20 cellular contexts compared by ENCODE assay signal in the genomic region with DNA sequence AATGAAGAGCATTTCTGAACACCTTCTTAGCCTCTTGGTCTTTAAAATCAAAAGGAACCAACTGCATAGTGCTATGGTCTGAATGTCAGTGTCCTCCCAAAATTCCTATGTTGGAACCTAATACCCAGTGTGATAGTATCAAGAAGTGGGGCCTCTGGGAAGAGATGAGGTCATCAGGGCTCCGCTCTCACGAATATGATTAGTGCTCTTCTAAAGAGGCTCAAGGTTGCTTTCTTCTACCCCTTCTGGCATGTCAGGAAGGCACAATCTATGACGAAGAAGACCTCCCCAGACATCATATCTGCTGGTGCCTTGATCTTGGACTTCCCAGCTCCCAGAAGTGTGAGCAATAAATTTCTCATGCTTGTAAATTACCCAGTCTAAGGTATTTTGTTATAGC.
"Had no signal": no experiment of that assay in that cellular context is flagged by ENCODE, and none has a peak within 500 bp of the region (broad histone marks: within the 10 kb centered on the region; RNA-seq: fewer than 3 reads in every experiment).

No MANE protein-coding gene starts in this region.

- DNase-seq: activated CD4-positive, alpha-beta memory T cell treated with anti-CD3 and anti-CD28 coated beads, Interleukin-2, amount 10 ng/mL, durations not matched to agents 7 days and 5 days; activated CD4-positive, alpha-beta T cell treated with anti-CD3 and anti-CD28 coated beads, Interleukin-2, amount 10 ng/mL, durations not matched to agents 24 days and 14 days; activated effector memory CD4-positive, alpha-beta T cell treated with anti-CD3 and anti-CD28 coated beads, Interleukin-2, amount 50 U/mL, for 16 hours; activated naive CD4-positive, alpha-beta T cell treated with anti-CD3 and anti-CD28 coated beads, Interleukin-2, amount 10 ng/mL, durations not matched to agents 7 days and 5 days; body of pancreas; cortex of kidney; heart right ventricle; right cardiac atrium; stimulated activated CD4-positive, alpha-beta T cell treated with anti-CD3 and anti-CD28 coated beads, Interleukin-15, amount 100 ng/mL, for 24 hours; stomach; T-helper 17 cell; uterus had no signal

- H3K79me2 ChIP-seq: parathyroid adenoma had no signal

- H3K4me3 ChIP-seq: body of pancreas, cardiac muscle cell, heart right ventricle, stomach, suprapubic skin, tibial nerve, uterus had no signal

- H3K27me3 ChIP-seq: body of pancreas, cardiac muscle cell, heart right ventricle, neutrophil, stomach, suprapubic skin, tibial nerve, uterus had no signal

- H2AFZ ChIP-seq: parathyroid adenoma had no signal

- H3K36me3 ChIP-seq: cardiac muscle cell, heart right ventricle, neutrophil, stomach, suprapubic skin, tibial nerve, uterus had no signal

- H3K9me3 ChIP-seq: body of pancreas, heart right ventricle, neutrophil, stomach, suprapubic skin, tibial nerve, uterus had no signal

- H3K4me1 Mint-ChIP-seq: activated CD4-positive, alpha-beta memory T cell treated with anti-CD3 and anti-CD28 coated beads, Interleukin-2, amount 10 ng/mL, durations not matched to agents 7 days and 5 days; activated CD4-positive, alpha-beta T cell treated with anti-CD3 and anti-CD28 coated beads, Interleukin-2, amount 10 ng/mL, durations not matched to agents 24 days and 14 days; activated naive CD4-positive, alpha-beta T cell treated with anti-CD3 and anti-CD28 coated beads, Interleukin-2, amount 10 ng/mL, durations not matched to agents 7 days and 5 days; stimulated activated memory B cell treated with anti-CD40 and anti-IgM and Interleukin-4, amounts not matched to agents 10 μg/mL and 1 μg/mL and 100 μg/mL, for 72 hours; T-helper 17 cell had no signal

- H3K9me3 Mint-ChIP-seq: activated CD4-positive, alpha-beta memory T cell treated with anti-CD3 and anti-CD28 coated beads, Interleukin-2, amount 10 ng/mL, durations not matched to agents 7 days and 5 days; activated CD4-positive, alpha-beta T cell treated with anti-CD3 and anti-CD28 coated beads, Interleukin-2, amount 10 ng/mL, durations not matched to agents 24 days and 14 days; activated naive CD4-positive, alpha-beta T cell treated with anti-CD3 and anti-CD28 coated beads, Interleukin-2, amount 10 ng/mL, durations not matched to agents 7 days and 5 days had no signal

- H3K27me3 Mint-ChIP-seq: activated CD4-positive, alpha-beta memory T cell treated with anti-CD3 and anti-CD28 coated beads, Interleukin-2, amount 10 ng/mL, durations not matched to agents 7 days and 5 days; activated CD4-positive, alpha-beta T cell treated with anti-CD3 and anti-CD28 coated beads, Interleukin-2, amount 10 ng/mL, durations not matched to agents 24 days and 14 days; activated naive CD4-positive, alpha-beta T cell treated with anti-CD3 and anti-CD28 coated beads, Interleukin-2, amount 10 ng/mL, durations not matched to agents 7 days and 5 days; natural killer cell treated with Interleukin-12 subunit alpha and Interleukin-12 subunit beta and Interleukin-15 and Interleukin-18, amount 100 ng/mL, for 72 hours; stimulated activated memory B cell treated with anti-CD40 and anti-IgM and Interleukin-4, amounts not matched to agents 10 μg/mL and 1 μg/mL and 100 μg/mL, for 72 hours; T-helper 17 cell had no signal

- H3K9ac ChIP-seq: parathyroid adenoma had no signal

- H3K4me3 Mint-ChIP-seq: activated CD4-positive, alpha-beta memory T cell treated with anti-CD3 and anti-CD28 coated beads, Interleukin-2, amount 10 ng/mL, durations not matched to agents 7 days and 5 days; activated CD4-positive, alpha-beta T cell treated with anti-CD3 and anti-CD28 coated beads, Interleukin-2, amount 10 ng/mL, durations not matched to agents 24 days and 14 days; activated naive CD4-positive, alpha-beta T cell treated with anti-CD3 and anti-CD28 coated beads, Interleukin-2, amount 10 ng/mL, durations not matched to agents 7 days and 5 days; natural killer cell treated with Interleukin-12 subunit alpha and Interleukin-12 subunit beta and Interleukin-15 and Interleukin-18, amount 100 ng/mL, for 72 hours; stimulated activated memory B cell treated with anti-CD40 and anti-IgM and Interleukin-4, amounts not matched to agents 10 μg/mL and 1 μg/mL and 100 μg/mL, for 72 hours; T-helper 17 cell had no signal

- H3K27ac ChIP-seq: body of pancreas, cardiac muscle cell, epithelial cell of prostate, heart right ventricle, neutrophil, parathyroid adenoma, stomach, suprapubic skin, tibial nerve, uterus had no signal

- H3K36me3 Mint-ChIP-seq: activated naive CD4-positive, alpha-beta T cell treated with anti-CD3 and anti-CD28 coated beads, Interleukin-2, amount 10 ng/mL, durations not matched to agents 7 days and 5 days; natural killer cell treated with Interleukin-12 subunit alpha and Interleukin-12 subunit beta and Interleukin-15 and Interleukin-18, amount 100 ng/mL, for 72 hours; stimulated activated memory B cell treated with anti-CD40 and anti-IgM and Interleukin-4, amounts not matched to agents 10 μg/mL and 1 μg/mL and 100 μg/mL, for 72 hours had no signal

- H3K27ac Mint-ChIP-seq: activated CD4-positive, alpha-beta memory T cell treated with anti-CD3 and anti-CD28 coated beads, Interleukin-2, amount 10 ng/mL, durations not matched to agents 7 days and 5 days; activated CD4-positive, alpha-beta T cell treated with anti-CD3 and anti-CD28 coated beads, Interleukin-2, amount 10 ng/mL, durations not matched to agents 24 days and 14 days; activated naive CD4-positive, alpha-beta T cell treated with anti-CD3 and anti-CD28 coated beads, Interleukin-2, amount 10 ng/mL, durations not matched to agents 7 days and 5 days; natural killer cell treated with Interleukin-12 subunit alpha and Interleukin-12 subunit beta and Interleukin-15 and Interleukin-18, amount 100 ng/mL, for 72 hours; stimulated activated memory B cell treated with anti-CD40 and anti-IgM and Interleukin-4, amounts not matched to agents 10 μg/mL and 1 μg/mL and 100 μg/mL, for 72 hours; T-helper 17 cell had no signal
